In the genomic region with DNA sequence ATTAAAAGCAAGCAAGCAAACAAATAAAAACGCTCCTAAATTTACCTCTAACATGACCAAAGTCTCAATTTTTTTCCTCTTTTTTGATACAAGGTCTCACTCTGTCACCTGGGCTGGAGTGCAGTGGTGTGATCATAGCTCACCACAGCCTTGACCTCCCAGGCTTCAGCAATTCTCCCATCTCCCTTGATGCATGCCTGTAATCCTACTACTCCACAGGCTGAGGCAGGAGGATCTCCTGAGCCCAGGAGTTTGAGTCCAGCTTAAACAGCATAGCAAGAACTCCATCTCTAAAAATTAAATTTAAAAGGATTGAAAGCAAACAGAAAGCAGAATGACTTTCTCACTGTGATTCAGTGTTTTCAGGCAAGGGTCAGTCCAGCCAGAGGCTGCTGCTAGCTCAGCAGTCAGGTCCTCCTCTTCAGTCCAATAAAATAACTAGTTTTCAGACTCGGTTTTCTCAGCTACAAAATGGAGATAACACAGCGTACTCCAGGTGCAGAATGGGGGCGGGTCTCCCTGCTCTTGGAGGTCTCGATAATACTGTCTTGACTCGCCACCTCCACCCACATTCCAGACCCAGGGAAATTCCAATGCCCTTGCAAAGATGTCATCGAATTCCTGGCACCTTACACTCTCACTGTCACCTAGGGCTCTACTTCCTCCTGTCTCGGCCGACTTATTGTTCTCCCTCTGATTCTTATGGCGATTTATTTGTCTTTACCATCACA, we compare ENCODE assay signal across 1 cellular context.
TF ChIP-seq lines count a peak whose summit lies in the region.

No MANE protein-coding gene starts in this region.

TF ChIP-seq in H1, 55 proteins besides CTCF, POLR2A, EP300 and RAD21 (continued from another document):
- TF ChIP-seq SP1 (IDR thresholded peaks at IDR 0.05; ENCODE audit: low read depth, low read length) (peak; percentile 61; the same call in 1 of the 2 replicates), CHD2 (IDR thresholded peaks at IDR 0.05; ENCODE audit: low read length) (0 out of 2 replicates have a peak, but pooled peaks have one; percentile 14), TBP (IDR thresholded peaks at IDR 0.05; ENCODE audit: low read depth, low read length) (no peak), TCF12 (IDR thresholded peaks at IDR 0.05; ENCODE audit: low read depth, low read length) (peak; percentile 51; the same call in 1 of the 2 replicates), SAP30 (IDR thresholded peaks at IDR 0.05; ENCODE audit: insufficient read depth, insufficient replicate concordance, low read length) (no peak), ASH2L (IDR thresholded peaks at IDR 0.05; ENCODE audit: low read length) (peak; percentile 19)
- TF ChIP-seq, protein P1, sequence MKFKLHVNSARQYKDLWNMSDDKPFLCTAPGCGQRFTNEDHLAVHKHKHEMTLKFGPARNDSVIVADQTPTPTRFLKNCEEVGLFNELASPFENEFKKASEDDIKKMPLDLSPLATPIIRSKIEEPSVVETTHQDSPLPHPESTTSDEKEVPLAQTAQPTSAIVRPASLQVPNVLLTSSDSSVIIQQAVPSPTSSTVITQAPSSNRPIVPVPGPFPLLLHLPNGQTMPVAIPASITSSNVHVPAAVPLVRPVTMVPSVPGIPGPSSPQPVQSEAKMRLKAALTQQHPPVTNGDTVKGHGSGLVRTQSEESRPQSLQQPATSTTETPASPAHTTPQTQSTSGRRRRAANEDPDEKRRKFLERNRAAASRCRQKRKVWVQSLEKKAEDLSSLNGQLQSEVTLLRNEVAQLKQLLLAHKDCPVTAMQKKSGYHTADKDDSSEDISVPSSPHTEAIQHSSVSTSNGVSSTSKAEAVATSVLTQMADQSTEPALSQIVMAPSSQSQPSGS (IDR thresholded peaks at IDR 0.05; ENCODE audit: low read length) = no peak; the same call in 1 of the 2 replicates
